24 cellular contexts compared by ENCODE assay signal in genomic region chr2:111154758-111155157, GRCh38. TPM values are rescaled to one million over a fixed set of nuclear protein-coding genes. Genes with fewer than 3 reads are reported as not detected.
DNase-seq lines count a peak whose midpoint lies in the region; ATAC-seq, FAIRE-seq and TF ChIP-seq lines count a peak whose summit lies in the region.
"Had no signal": no experiment of that assay in that cellular context is flagged by ENCODE, and none has a peak within 500 bp of the region (broad histone marks: within the 10 kb centered on the region; RNA-seq: fewer than 3 reads in every experiment).

No MANE protein-coding gene starts in this region.

- no peak for FAIRE-seq in small intestine (lab: Jason Lieb, UNC)
- FAIRE-seq: H1 had no signal

- peak overlapping the region; percentile 45 for H3K27ac Mint-ChIP-seq in CD8-positive, alpha-beta T cell
- H3K27ac Mint-ChIP-seq in IgD-negative memory B cell, result peak overlapping the region in 2 of 3 donors; percentile 7 to 22
- peak overlapping the region; percentile 34 for H3K27ac Mint-ChIP-seq in activated T-helper 1 cell treated with anti-CD3 and anti-CD28 coated beads, Interleukin-12 subunit alpha, Interleukin-12 subunit beta, Interleukin-2, Interleukin-4 antibody, amounts not matched to agents 30 ng/mL and 10 ng/mL and 1 ng/mL, durations not matched to agents 14 hours and 24 hours and 36 hours
- peak overlapping the region in 6 of 10 donors; percentile 37 to 96 (median 58) for H3K27ac Mint-ChIP-seq in naive thymus-derived CD8-positive, alpha-beta T cell

- CTCF ChIA-PET in CD8-positive, alpha-beta T cell (lab: Charles Lee), result interaction anchor here (0.9 to 2.4 kb wide), 2 partner anchors 38 to 342 kb away, joined by 3 to 9 read pairs; no protein-coding TSS in a partner anchor

- intact Hi-C loops in CD8-positive, alpha-beta T cell (cut with DNase I, micrococcal nuclease), result no loop called here
- intact Hi-C loops in activated T-helper 1 cell treated with anti-CD3 and anti-CD28 coated beads, Interleukin-12 subunit alpha, Interleukin-12 subunit beta, Interleukin-2, Interleukin-4 antibody, amounts not matched to agents 30 ng/mL and 10 ng/mL and 1 ng/mL, durations not matched to agents 14 hours and 24 hours and 36 hours (cut with micrococcal nuclease), result no loop called here

- H3K4me1 Mint-ChIP-seq in CD8-positive, alpha-beta T cell (ENCODE audit: low read depth), result peaks cover 38% of the 10 kb centered on the region
- peaks cover 23 to 36% (median 26%) of the 10 kb centered on the region in 3 donors for H3K4me1 Mint-ChIP-seq in IgD-negative memory B cell
- H3K4me1 Mint-ChIP-seq in activated T-helper 1 cell treated with anti-CD3 and anti-CD28 coated beads, Interleukin-12 subunit alpha, Interleukin-12 subunit beta, Interleukin-2, Interleukin-4 antibody, amounts not matched to agents 30 ng/mL and 10 ng/mL and 1 ng/mL, durations not matched to agents 14 hours and 24 hours and 36 hours (ENCODE audit: low read depth), result peaks cover 66% of the 10 kb centered on the region
- peaks cover 36 to 48% (median 44%) of the 10 kb centered on the region in 4 donors for H3K4me1 Mint-ChIP-seq in naive thymus-derived CD8-positive, alpha-beta T cell
- H3K4me1 Mint-ChIP-seq: CD14-positive monocyte had no signal

- H3K36me3 ChIP-seq in CD8-positive, alpha-beta T cell (ENCODE audit: insufficient read depth, low read length), result no peaks in the 10 kb centered on the region
- peaks cover 3 to 4% of the 10 kb centered on the region in 2 donors for H3K36me3 ChIP-seq in small intestine (ENCODE audit: control insufficient read depth in 2 of 2, insufficient read depth in 2 of 2, low read length in 2 of 2)

- no peaks in the 10 kb centered on the region for H3K27me3 ChIP-seq in CD8-positive, alpha-beta T cell (ENCODE audit: insufficient read depth, low read length)
- H3K27me3 ChIP-seq in small intestine (ENCODE audit: control insufficient read depth in 2 of 2, insufficient read depth in 2 of 2, low read length in 2 of 2), result no peaks in the 10 kb centered on the region

- no peak overlapping the region for H3K27ac ChIP-seq in CD8-positive, alpha-beta T cell (ENCODE audit: low read depth, low read length)
- no peak overlapping the region for H3K27ac ChIP-seq in small intestine (ENCODE audit: low read depth in 1 of 2, low read length in 1 of 2)
- H3K27ac ChIP-seq: SK-N-MC had no signal

- POLR2A ChIA-PET in CD8-positive, alpha-beta T cell (lab: Charles Lee), result no interaction called here
- POLR2A ChIA-PET in naive thymus-derived CD8-positive, alpha-beta T cell (lab: Charles Lee), result interaction anchor here (1.5 kb wide), 1 partner anchor 34 kb away, joined by 4 read pairs; the partner anchor contains the start of gene BCL2L11

- H3K36me3 Mint-ChIP-seq in CD8-positive, alpha-beta T cell, result peaks cover 36% of the 10 kb centered on the region
- peaks cover 8% of the 10 kb centered on the region for H3K36me3 Mint-ChIP-seq in IgD-negative memory B cell
- peaks cover 88% of the 10 kb centered on the region for H3K36me3 Mint-ChIP-seq in activated T-helper 1 cell treated with anti-CD3 and anti-CD28 coated beads, Interleukin-12 subunit alpha, Interleukin-12 subunit beta, Interleukin-2, Interleukin-4 antibody, amounts not matched to agents 30 ng/mL and 10 ng/mL and 1 ng/mL, durations not matched to agents 14 hours and 24 hours and 36 hours (ENCODE audit: low read depth)
- H3K36me3 Mint-ChIP-seq in naive thymus-derived CD8-positive, alpha-beta T cell, result peaks cover 8 to 50% (median 15%) of the 10 kb centered on the region in 3 donors

- no peaks in the 10 kb centered on the region for H3K9me3 Mint-ChIP-seq in CD8-positive, alpha-beta T cell
- H3K9me3 Mint-ChIP-seq in IgD-negative memory B cell, result no peaks in the 10 kb centered on the region
- H3K9me3 Mint-ChIP-seq in activated T-helper 1 cell treated with anti-CD3 and anti-CD28 coated beads, Interleukin-12 subunit alpha, Interleukin-12 subunit beta, Interleukin-2, Interleukin-4 antibody, amounts not matched to agents 30 ng/mL and 10 ng/mL and 1 ng/mL, durations not matched to agents 14 hours and 24 hours and 36 hours, result no peaks in the 10 kb centered on the region
- H3K9me3 Mint-ChIP-seq in naive thymus-derived CD8-positive, alpha-beta T cell, result no peaks in the 10 kb centered on the region
- H3K9me3 Mint-ChIP-seq: CD14-positive monocyte had no signal

- no peak for ATAC-seq in CD8-positive, alpha-beta T cell
- no peak for ATAC-seq in naive thymus-derived CD8-positive, alpha-beta T cell
- ATAC-seq: Panc1 had no signal

- H3K4me1 ChIP-seq in CD8-positive, alpha-beta T cell (ENCODE audit: insufficient read depth, low read length), result peaks cover 40% of the 10 kb centered on the region
- H3K4me1 ChIP-seq in small intestine (ENCODE audit: control insufficient read depth in 2 of 2, insufficient read depth in 1 of 2, low read depth in 1 of 2, low read length in 1 of 2), result no peaks in the 10 kb centered on the region

- 85 to 100% (median 97%) methylated on average over 6 of the region's 6 CpGs for WGBS in small intestine, 3 donors

- H3K4me3 ChIP-seq in CD8-positive, alpha-beta T cell (ENCODE audit: low read depth, low read length), result no peak overlapping the region
- H3K4me3 ChIP-seq in small intestine (ENCODE audit: low read depth in 1 of 2, low read length in 2 of 2), result no peak overlapping the region
- H3K4me3 ChIP-seq: SK-N-MC had no signal

- TF ChIP-seq CTCF in CD8-positive, alpha-beta T cell (IDR thresholded peaks at IDR 0.05), result no peak

- H3K27me3 Mint-ChIP-seq in CD8-positive, alpha-beta T cell (ENCODE audit: low read depth), result no peaks in the 10 kb centered on the region
- no peaks in the 10 kb centered on the region for H3K27me3 Mint-ChIP-seq in IgD-negative memory B cell
- no peaks in the 10 kb centered on the region for H3K27me3 Mint-ChIP-seq in activated T-helper 1 cell treated with anti-CD3 and anti-CD28 coated beads, Interleukin-12 subunit alpha, Interleukin-12 subunit beta, Interleukin-2, Interleukin-4 antibody, amounts not matched to agents 30 ng/mL and 10 ng/mL and 1 ng/mL, durations not matched to agents 14 hours and 24 hours and 36 hours (ENCODE audit: insufficient read depth)
- H3K27me3 Mint-ChIP-seq in naive thymus-derived CD8-positive, alpha-beta T cell, result no peaks in the 10 kb centered on the region

- no peak overlapping the region for H3K4me3 Mint-ChIP-seq in CD8-positive, alpha-beta T cell
- no peak overlapping the region for H3K4me3 Mint-ChIP-seq in IgD-negative memory B cell
- H3K4me3 Mint-ChIP-seq in activated T-helper 1 cell treated with anti-CD3 and anti-CD28 coated beads, Interleukin-12 subunit alpha, Interleukin-12 subunit beta, Interleukin-2, Interleukin-4 antibody, amounts not matched to agents 30 ng/mL and 10 ng/mL and 1 ng/mL, durations not matched to agents 14 hours and 24 hours and 36 hours, result no peak overlapping the region
- peak overlapping the region in 3 of 10 donors; percentile 25 to 55 (median 54) for H3K4me3 Mint-ChIP-seq in naive thymus-derived CD8-positive, alpha-beta T cell

- no peak for DNase-seq in CD8-positive, alpha-beta T cell
- DNase-seq in activated T-helper 1 cell treated with anti-CD3 and anti-CD28 coated beads, Interleukin-12 subunit alpha, Interleukin-12 subunit beta, Interleukin-2, Interleukin-4 antibody, amounts not matched to agents 30 ng/mL and 10 ng/mL and 1 ng/mL, durations not matched to agents 14 hours and 24 hours and 36 hours (ENCODE audit: low spot score), result no peak
- no peak for DNase-seq in naive thymus-derived CD8-positive, alpha-beta T cell
- DNase-seq in small intestine (no peak), GM03348 (ENCODE audit: low spot score) (no peak), epidermal melanocyte (ENCODE audit: insufficient read length, low spot score) (no peak)
- no peak for DNase-seq in stimulated activated CD4-positive, alpha-beta T cell treated with anti-CD3 and anti-CD28 coated beads, Interleukin-2, amount 100 ng/mL, for 48 hours
- DNase-seq: Calu3, DMS79 treated with DMSO at 0.1 percent for 48 hours, HCEC 1CT, NCI-H1092 treated with DMSO at 0.1 percent for 48 hours, NCI-H1436, NCI-H187, NCI-H2081 treated with DMSO at 0.1 percent for 48 hours, NCI-H2171, NCI-H226, NCI-H510A, NCI-H69, SIG-M5 had no signal

- H3K9me3 ChIP-seq in CD8-positive, alpha-beta T cell (ENCODE audit: low read length), result no peaks in the 10 kb centered on the region
- no peaks in the 10 kb centered on the region for H3K9me3 ChIP-seq in small intestine (ENCODE audit: control insufficient read depth, low read depth)

RNA-seq across cellular contexts. Expression of gene BCL2L11, which starts 34.0 kb away (rescaled TPM):
- total RNA-seq in CD8-positive, alpha-beta T cell, result 10 to 100 TPM; 38.7 to 40.1 TPM
- polyA plus RNA-seq in IgD-negative memory B cell (22.3 TPM), small intestine (10 to 100 TPM in 2 of 3 donors, 1 to 10 TPM in 1; 8.5 to 10.8 (median 10.3) TPM)
- total RNA-seq in activated T-helper 1 cell treated with anti-CD3 and anti-CD28 coated beads, Interleukin-12 subunit alpha, Interleukin-12 subunit beta, Interleukin-2, Interleukin-4 antibody, amounts not matched to agents 30 ng/mL and 10 ng/mL and 1 ng/mL, durations not matched to agents 14 hours and 24 hours and 36 hours, result 335 and 347 TPM in 2 replicates
- total RNA-seq in naive thymus-derived CD8-positive, alpha-beta T cell, result 10 to 100 TPM; 36.0 to 39.8 TPM
- polyA plus RNA-seq in naive thymus-derived CD8-positive, alpha-beta T cell, result 10 to 100 TPM in 2 of 3 donors, 1 to 10 TPM in 1; 8.7 to 16.2 (median 10.4) TPM
